13 cellular contexts compared by ENCODE assay signal in the genomic region with DNA sequence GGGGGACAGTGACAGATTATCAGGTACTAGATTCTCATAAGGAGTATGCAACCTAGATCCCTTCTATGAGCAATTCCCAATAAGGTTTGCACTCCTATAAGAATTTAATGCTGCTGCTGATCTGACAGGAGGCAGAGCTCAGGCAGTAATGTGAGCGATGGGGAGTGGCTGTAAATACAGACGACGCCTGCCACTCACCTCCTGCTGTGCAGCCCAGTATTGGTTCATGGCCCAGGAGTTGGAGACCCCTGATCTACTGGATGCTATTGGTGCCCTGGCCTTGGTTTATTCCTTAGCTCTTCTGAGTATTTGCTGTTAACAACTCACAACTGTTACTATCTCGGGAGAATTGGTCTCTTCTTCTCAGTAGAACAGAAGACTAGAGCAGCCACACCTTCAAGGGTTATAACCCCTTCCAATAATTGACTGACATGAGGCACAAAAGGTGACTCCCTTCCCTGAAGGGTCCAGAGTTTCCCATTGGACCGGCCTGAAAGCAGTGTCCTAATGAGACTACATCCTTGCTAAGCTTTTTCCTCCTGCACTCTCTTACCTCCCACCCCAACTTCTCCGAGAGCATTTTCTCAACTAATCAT.
"Had no signal": no experiment of that assay in that cellular context is flagged by ENCODE, and none has a peak within 500 bp of the region (broad histone marks: within the 10 kb centered on the region; RNA-seq: fewer than 3 reads in every experiment).

No MANE protein-coding gene starts in this region.

- H3K4me1 ChIP-seq: heart left ventricle, left ventricle myocardium inferior, suprapubic skin, upper lobe of right lung had no signal

- H3K36me3 ChIP-seq: heart left ventricle, left ventricle myocardium inferior, ovary, suprapubic skin, upper lobe of right lung had no signal

- ATAC-seq: activated T-cell treated with anti-CD3 and anti-CD28 coated beads, Interleukin-2, amount 50 U/mL, for 72 hours; heart left ventricle; stimulated activated naive CD8-positive, alpha-beta T cell treated with anti-CD3 and anti-CD28 coated beads, Interleukin-15, Interleukin-2, amounts not matched to agents 100 U/mL and 50 U/mL, for 24 hours; upper lobe of right lung had no signal

- H3K27ac ChIP-seq: heart left ventricle, left ventricle myocardium inferior, ovary, suprapubic skin, upper lobe of right lung had no signal

- DNase-seq: activated CD4-positive, alpha-beta memory T cell treated with anti-CD3 and anti-CD28 coated beads, Interleukin-2, amount 10 ng/mL, durations not matched to agents 7 days and 5 days; activated CD4-positive, alpha-beta T cell treated with anti-CD3 and anti-CD28 coated beads for 1 hour; activated CD8-positive, alpha-beta memory T cell treated with anti-CD3 and anti-CD28 coated beads, Interleukin-2, amount 50 U/mL, for 4 hours; activated naive CD8-positive, alpha-beta T cell treated with anti-CD3 and anti-CD28 coated beads, Interleukin-2, amount 10 ng/mL, durations not matched to agents 7 days and 5 days; activated T-cell treated with anti-CD3 and anti-CD28 coated beads, Interleukin-2, amount 50 U/mL, for 72 hours; anterior cingulate cortex; heart left ventricle; left ventricle myocardium inferior; ovary; stimulated activated CD4-positive, alpha-beta T cell treated with anti-CD3 and anti-CD28 coated beads, Interleukin-2, amount 100 ng/mL, for 48 hours; stimulated activated naive CD8-positive, alpha-beta T cell treated with anti-CD3 and anti-CD28 coated beads, Interleukin-15, Interleukin-2, amounts not matched to agents 100 U/mL and 50 U/mL, for 24 hours; upper lobe of right lung had no signal

- H3K4me3 ChIP-seq: heart left ventricle, left ventricle myocardium inferior, ovary, suprapubic skin, upper lobe of right lung had no signal

- H3K9me3 ChIP-seq: heart left ventricle, left ventricle myocardium inferior, ovary, suprapubic skin, upper lobe of right lung had no signal

- H3K27me3 ChIP-seq: heart left ventricle, ovary, suprapubic skin, upper lobe of right lung had no signal
